In the genomic region with DNA sequence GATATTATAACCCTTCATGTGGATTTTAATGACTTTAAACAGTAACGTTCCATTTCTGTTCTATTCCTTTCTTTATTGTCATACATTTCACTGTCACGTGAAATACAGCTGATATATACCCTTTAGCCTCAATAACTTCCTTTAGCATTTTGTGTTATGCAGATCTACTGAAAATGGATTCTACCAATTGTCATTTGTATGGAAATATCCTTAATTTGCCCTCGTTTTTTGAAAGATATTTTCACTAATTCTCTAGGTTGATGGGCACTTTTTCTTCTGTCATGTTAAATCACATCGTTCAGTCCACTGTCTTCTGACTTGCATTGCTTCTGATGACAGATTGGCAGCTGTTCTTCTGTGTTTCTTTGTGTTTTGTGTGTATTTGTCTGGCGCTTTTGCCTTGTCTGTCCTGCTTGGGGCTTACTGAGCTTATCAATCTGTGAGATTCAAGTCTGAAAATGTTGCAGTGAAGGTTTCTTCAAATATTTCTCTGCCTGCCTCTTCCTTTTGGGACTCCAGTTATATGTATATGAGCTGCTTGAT, we compare ENCODE assay signal across 27 cellular contexts.
"Had no signal": no experiment of that assay in that cellular context is flagged by ENCODE, and none has a peak within 500 bp of the region (broad histone marks: within the 10 kb centered on the region; RNA-seq: fewer than 3 reads in every experiment).

No MANE protein-coding gene starts in this region.

- H3K36me3 ChIP-seq: adrenal gland, colonic mucosa, esophagus squamous epithelium, heart left ventricle had no signal

- H3K4me3 ChIP-seq: adrenal gland, body of pancreas, colonic mucosa, esophagus squamous epithelium, heart left ventricle had no signal

- DNase-seq: activated CD4-positive, alpha-beta memory T cell treated with anti-CD3 and anti-CD28 coated beads for 36 hours; activated CD4-positive, alpha-beta T cell treated with anti-CD3 and anti-CD28 coated beads for 36 hours; activated CD4-positive, alpha-beta T cell treated with anti-CD3 and anti-CD28 coated beads, Interleukin-2, amount 10 ng/mL, durations not matched to agents 24 days and 14 days; activated CD4-positive, CD25-positive, alpha-beta regulatory T cell; activated CD4-positive, CD25-positive, alpha-beta regulatory T cell treated with anti-CD3 and anti-CD28 coated beads, Interleukin-2, amount 50 U/mL, for 72 hours; activated CD8-positive, alpha-beta memory T cell treated with anti-CD3 and anti-CD28 coated beads, Interleukin-2, amount 10 ng/mL, durations not matched to agents 7 days and 5 days; activated CD8-positive, alpha-beta memory T cell treated with anti-CD3 and anti-CD28 coated beads, Interleukin-2, amount 50 U/mL, for 4 hours; activated CD8-positive, alpha-beta T cell treated with anti-CD3 and anti-CD28 coated beads, Interleukin-2, amount 10 ng/mL, durations not matched to agents 7 days and 5 days; activated effector memory CD4-positive, alpha-beta T cell treated with anti-CD3 and anti-CD28 coated beads, Interleukin-2, amount 50 U/mL, for 16 hours; activated naive CD4-positive, alpha-beta T cell treated with anti-CD3 and anti-CD28 coated beads for 36 hours; activated naive CD8-positive, alpha-beta T cell treated with anti-CD3 and anti-CD28 coated beads for 36 hours; activated naive CD8-positive, alpha-beta T cell treated with anti-CD3 and anti-CD28 coated beads, Interleukin-2, amount 50 U/mL, for 24 hours; activated T-cell treated with anti-CD3 and anti-CD28 coated beads, Interleukin-2, amount 50 U/mL, for 1 hour; activated T-cell treated with anti-CD3 and anti-CD28 coated beads, Interleukin-2, amount 50 U/mL, for 48 hours; adrenal gland; amygdala; body of pancreas; central memory CD4-positive, alpha-beta T cell; cerebellar nuclear complex; colonic mucosa; effector CD8-positive, alpha-beta T cell; esophagus squamous epithelium; heart left ventricle; T-helper 1 cell; T-helper 17 cell; T1000 had no signal

- H3K4me1 ChIP-seq: adrenal gland, body of pancreas, colonic mucosa, esophagus squamous epithelium, heart left ventricle had no signal

- H3K9me3 ChIP-seq: adrenal gland, body of pancreas, colonic mucosa, esophagus squamous epithelium, heart left ventricle had no signal

- H3K27ac ChIP-seq: adrenal gland, body of pancreas, colonic mucosa, epithelial cell of prostate, esophagus squamous epithelium, heart left ventricle had no signal

- H3K27me3 ChIP-seq: body of pancreas, colonic mucosa had no signal
